7 cellular contexts compared by ENCODE assay signal in genomic region chrX:101931494-101932248, GRCh38. TPM values are rescaled to one million over a fixed set of nuclear protein-coding genes. Genes with fewer than 3 reads are reported as not detected.
A peak's percentile ranks its signal among the peaks of the same experiment; 100 is the strongest.
DNase-seq lines count a peak whose midpoint lies in the region; ATAC-seq and TF ChIP-seq lines count a peak whose summit lies in the region.

Gene ZMAT1 (minus strand): TSS chrX:101932027. CDS start chrX:101932008, 19 bp downstream.

- in situ Hi-C loops in astrocyte of the spinal cord (cut with HindIII; ENCODE audit: low sequenced_read_pairs): no loop called here

- peak within 1 kb of the TSS; percentile 93 to 98 (median 95) for H3K27ac ChIP-seq in sigmoid colon

- no peaks in the 10 kb centered on the region for H3K9me3 ChIP-seq in sigmoid colon

- intact Hi-C loops in sigmoid colon (cut with DNase I): loop anchor here (10.0 kb wide), 2 partner anchors 193 to 517 kb away; partner anchors contain the start of gene TCEAL2

- peaks cover 0 to 7% (median 0%) of the 10 kb centered on the region in 4 donors for H3K4me1 ChIP-seq in sigmoid colon

- no peaks in the 10 kb centered on the region for H3K36me3 ChIP-seq in sigmoid colon

- 0% methylated on average over 74 of the region's 74 CpGs for WGBS in sigmoid colon, 2 donors

- peak; percentile 78 for ATAC-seq in GM18499 (IDR thresholded peaks at IDR 0.05; ENCODE audit: insufficient read depth, unreplicated experiment)
- ATAC-seq in HG02885 (IDR thresholded peaks at IDR 0.05; ENCODE audit: poor library complexity, unreplicated experiment): peak; percentile 90

- TF ChIP-seq EP300 in sigmoid colon (IDR thresholded peaks at IDR 0.05): peak in 1 of 4 donors; percentile 22

- TF ChIP-seq POLR2A in sigmoid colon (IDR thresholded peaks at IDR 0.05): peak; percentile 79 to 84

- peaks cover 0 to 3% (median 0%) of the 10 kb centered on the region in 3 donors for H3K27me3 ChIP-seq in sigmoid colon

- no peak for TF ChIP-seq CTCF in astrocyte of the spinal cord (IDR thresholded peaks at IDR 0.05; ENCODE audit: low read depth, low read length)
- TF ChIP-seq CTCF in sigmoid colon (IDR thresholded peaks at IDR 0.05): no peak

- DNase-seq in NCI-H1694 (lab: John Stamatoyannopoulos, UW) (peak; percentile 81), T-helper 9 cell (peak; percentile 85), astrocyte of the spinal cord (ENCODE audit: low read depth, low spot score) (peak; percentile 88), iPS DF 4.7 (ENCODE audit: extremely low read depth, low spot score) (peak; percentile 69), sigmoid colon (peak; percentile 97)

- H3K4me3 ChIP-seq in astrocyte of the spinal cord (ENCODE audit: low read depth, low read length) (peak within 1 kb of the TSS; percentile 42), sigmoid colon (peak within 1 kb of the TSS; percentile 57 to 84 (median 78))

RNA-seq across cellular contexts. Expression of gene ZMAT1, which starts in this region (rescaled TPM):
- total RNA-seq in sigmoid colon: 10 to 100 TPM in 3 of 4 donors, 1 to 10 TPM in 1; 7.9 to 13.5 (median 12.3) TPM
- 1 to 10 TPM in 1 of 3 donors, under 1 TPM in 2; 0.23 to 3.6 (median 0.60) TPM for polyA plus RNA-seq in sigmoid colon

Comparison
In these comparisons a context has a peak if more than half of its experiments do, and no peak if none do; other contexts are left out.
1. Peak in every context shown above with its lines: DNase-seq, ATAC-seq, H3K4me3 ChIP-seq and H3K27ac ChIP-seq.